Comparison of ENCODE assay signal across 1 cellular context in the genomic region with DNA sequence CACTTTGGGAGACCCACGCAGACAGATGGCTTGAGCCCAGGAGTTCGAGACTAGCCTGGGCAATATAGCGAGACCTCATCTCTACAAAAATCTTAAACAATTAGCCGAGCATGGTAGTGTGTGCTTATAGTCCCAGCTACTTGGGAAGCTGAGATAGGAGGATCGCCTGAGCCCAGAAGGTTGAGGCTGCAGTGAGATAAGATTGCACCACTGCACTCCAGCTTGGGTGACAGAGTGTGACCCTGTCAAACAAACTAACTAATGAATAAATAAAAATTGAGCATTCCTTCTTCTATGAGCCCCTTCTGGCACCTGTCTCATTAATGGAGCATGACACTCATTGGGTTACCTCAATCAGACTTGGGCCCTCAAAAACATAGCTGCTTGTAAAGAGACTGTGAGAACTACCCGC.
TF ChIP-seq lines count a peak whose summit lies in the region.

No MANE protein-coding gene starts in this region.

TF ChIP-seq in K562, 482 proteins besides CTCF, POLR2A, EP300 and RAD21 (continued from another document and continues in another):
- TF ChIP-seq PRMT5 (CRISPR knock-in tag; IDR thresholded peaks at IDR 0.05) (no peak), SP1 (CRISPR knock-in tag; IDR thresholded peaks at IDR 0.05) (peak; percentile 41; the same call in 1 of the 2 replicates), FOXK2 (conservative IDR thresholded peaks at IDR 0.05 in 1 of 2, IDR thresholded peaks at IDR 0.05 in 1 of 2; ENCODE audit: low read depth in 2 of 2) (peak; percentile 38 to 92; a peak in 2 of 4 replicates), CXXC5 (CRISPR knock-in tag; IDR thresholded peaks at IDR 0.05) (peak; percentile 71), POLR3G (IDR thresholded peaks at IDR 0.05; ENCODE audit: extremely low read depth, insufficient read length, insufficient replicate concordance) (no peak), NCOR1 (IDR thresholded peaks at IDR 0.05) (peak; percentile 96), RCOR1 (IDR thresholded peaks at IDR 0.05; ENCODE audit: borderline replicate concordance in 1 of 2, low read depth in 2 of 2, low read length in 2 of 2) (peak; percentile 80 to 95; a peak in 3 of 4 replicates), ZNF174 (CRISPR knock-in tag; IDR thresholded peaks at IDR 0.05) (no peak), BHLHE40 (IDR thresholded peaks at IDR 0.05; ENCODE audit: low read length) (peak; percentile 72), MEIS2 (IDR thresholded peaks at IDR 0.05; ENCODE audit: partially characterized antibody) (peak; percentile 64), TBL1XR1 (IDR thresholded peaks at IDR 0.05; ENCODE audit: low read length in 2 of 2) (peak; percentile 64 to 87; a peak in 3 of 4 replicates), MEF2A (IDR thresholded peaks at IDR 0.05; ENCODE audit: control insufficient read depth, low read depth, low read length) (0 out of 2 replicates have a peak, but pooled peaks have one; percentile 12), POLR2B (IDR thresholded peaks at IDR 0.05; ENCODE audit: low read depth, partially characterized antibody) (no peak), ATF1 (CRISPR knock-in tag; IDR thresholded peaks at IDR 0.05) (no peak), ATF1 (tag; IDR thresholded peaks at IDR 0.05) (peak; percentile 36; the same call in 1 of the 2 replicates), ETV6 (IDR thresholded peaks at IDR 0.05; ENCODE audit: borderline replicate concordance in 1 of 2, low read depth in 2 of 2, low read length in 1 of 2) (no peak), ETV6 (CRISPR knock-in tag; IDR thresholded peaks at IDR 0.05; ENCODE audit: borderline replicate concordance) (no peak), BRCA1 (IDR thresholded peaks at IDR 0.05) (no peak), BRCA1 (CRISPR knock-in tag; IDR thresholded peaks at IDR 0.05) (no peak), CBFA2T2 (conservative IDR thresholded peaks at IDR 0.05) (peak; percentile 97), ZNF778 (CRISPR knock-in tag; IDR thresholded peaks at IDR 0.05) (no peak), FOSL1 (tag; conservative IDR thresholded peaks at IDR 0.05) (peak; percentile 61), NFXL1 (CRISPR knock-in tag; IDR thresholded peaks at IDR 0.05) (no peak), SMARCB1 (IDR thresholded peaks at IDR 0.05; ENCODE audit: insufficient read length, low read depth) (no peak), KHSRP (IDR thresholded peaks at IDR 0.05) (no peak; the same call in 1 of the 2 replicates), STAT5A (IDR thresholded peaks at IDR 0.05; ENCODE audit: borderline replicate concordance, low read length) (peak; percentile 92), POU5F1 (IDR thresholded peaks at IDR 0.05; ENCODE audit: borderline replicate concordance, low read depth, low read length, partially characterized antibody) (no peak), JUNB (CRISPR knock-in tag; conservative IDR thresholded peaks at IDR 0.05) (no peak), ARID1B (IDR thresholded peaks at IDR 0.05) (peak; percentile 97), ZNF444 (CRISPR knock-in tag; IDR thresholded peaks at IDR 0.05) (no peak), TEAD4 (IDR thresholded peaks at IDR 0.05; ENCODE audit: low read length) (peak; percentile 97), TEAD4 (CRISPR knock-in tag; IDR thresholded peaks at IDR 0.05; ENCODE audit: borderline replicate concordance) (no peak), ZSCAN29 (IDR thresholded peaks at IDR 0.05) (0 out of 2 replicates have a peak, but pooled peaks have one; percentile 13), DNMT1 (IDR thresholded peaks at IDR 0.05) (no peak), TAF1 (IDR thresholded peaks at IDR 0.05; ENCODE audit: control insufficient read depth, extremely low read depth, insufficient read depth, low read length, severe bottlenecking) (peak; percentile 53), PHF21A (IDR thresholded peaks at IDR 0.05; ENCODE audit: borderline replicate concordance, low read depth) (peak; percentile 70; the same call in 1 of the 2 replicates)
- TF ChIP-seq, protein P1, sequence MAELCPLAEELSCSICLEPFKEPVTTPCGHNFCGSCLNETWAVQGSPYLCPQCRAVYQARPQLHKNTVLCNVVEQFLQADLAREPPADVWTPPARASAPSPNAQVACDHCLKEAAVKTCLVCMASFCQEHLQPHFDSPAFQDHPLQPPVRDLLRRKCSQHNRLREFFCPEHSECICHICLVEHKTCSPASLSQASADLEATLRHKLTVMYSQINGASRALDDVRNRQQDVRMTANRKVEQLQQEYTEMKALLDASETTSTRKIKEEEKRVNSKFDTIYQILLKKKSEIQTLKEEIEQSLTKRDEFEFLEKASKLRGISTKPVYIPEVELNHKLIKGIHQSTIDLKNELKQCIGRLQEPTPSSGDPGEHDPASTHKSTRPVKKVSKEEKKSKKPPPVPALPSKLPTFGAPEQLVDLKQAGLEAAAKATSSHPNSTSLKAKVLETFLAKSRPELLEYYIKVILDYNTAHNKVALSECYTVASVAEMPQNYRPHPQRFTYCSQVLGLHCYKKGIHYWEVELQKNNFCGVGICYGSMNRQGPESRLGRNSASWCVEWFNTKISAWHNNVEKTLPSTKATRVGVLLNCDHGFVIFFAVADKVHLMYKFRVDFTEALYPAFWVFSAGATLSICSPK (IDR thresholded peaks at IDR 0.05; ENCODE audit: borderline replicate concordance): no peak
- TF ChIP-seq, protein P2, sequence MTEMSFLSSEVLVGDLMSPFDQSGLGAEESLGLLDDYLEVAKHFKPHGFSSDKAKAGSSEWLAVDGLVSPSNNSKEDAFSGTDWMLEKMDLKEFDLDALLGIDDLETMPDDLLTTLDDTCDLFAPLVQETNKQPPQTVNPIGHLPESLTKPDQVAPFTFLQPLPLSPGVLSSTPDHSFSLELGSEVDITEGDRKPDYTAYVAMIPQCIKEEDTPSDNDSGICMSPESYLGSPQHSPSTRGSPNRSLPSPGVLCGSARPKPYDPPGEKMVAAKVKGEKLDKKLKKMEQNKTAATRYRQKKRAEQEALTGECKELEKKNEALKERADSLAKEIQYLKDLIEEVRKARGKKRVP (CRISPR knock-in tag; IDR thresholded peaks at IDR 0.05): peak; percentile 38; the same call in 1 of the 2 replicates
- TF ChIP-seq, protein P3, sequence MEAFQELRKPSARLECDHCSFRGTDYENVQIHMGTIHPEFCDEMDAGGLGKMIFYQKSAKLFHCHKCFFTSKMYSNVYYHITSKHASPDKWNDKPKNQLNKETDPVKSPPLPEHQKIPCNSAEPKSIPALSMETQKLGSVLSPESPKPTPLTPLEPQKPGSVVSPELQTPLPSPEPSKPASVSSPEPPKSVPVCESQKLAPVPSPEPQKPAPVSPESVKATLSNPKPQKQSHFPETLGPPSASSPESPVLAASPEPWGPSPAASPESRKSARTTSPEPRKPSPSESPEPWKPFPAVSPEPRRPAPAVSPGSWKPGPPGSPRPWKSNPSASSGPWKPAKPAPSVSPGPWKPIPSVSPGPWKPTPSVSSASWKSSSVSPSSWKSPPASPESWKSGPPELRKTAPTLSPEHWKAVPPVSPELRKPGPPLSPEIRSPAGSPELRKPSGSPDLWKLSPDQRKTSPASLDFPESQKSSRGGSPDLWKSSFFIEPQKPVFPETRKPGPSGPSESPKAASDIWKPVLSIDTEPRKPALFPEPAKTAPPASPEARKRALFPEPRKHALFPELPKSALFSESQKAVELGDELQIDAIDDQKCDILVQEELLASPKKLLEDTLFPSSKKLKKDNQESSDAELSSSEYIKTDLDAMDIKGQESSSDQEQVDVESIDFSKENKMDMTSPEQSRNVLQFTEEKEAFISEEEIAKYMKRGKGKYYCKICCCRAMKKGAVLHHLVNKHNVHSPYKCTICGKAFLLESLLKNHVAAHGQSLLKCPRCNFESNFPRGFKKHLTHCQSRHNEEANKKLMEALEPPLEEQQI (IDR thresholded peaks at IDR 0.05): peak; percentile 79
- TF ChIP-seq, protein P4, sequence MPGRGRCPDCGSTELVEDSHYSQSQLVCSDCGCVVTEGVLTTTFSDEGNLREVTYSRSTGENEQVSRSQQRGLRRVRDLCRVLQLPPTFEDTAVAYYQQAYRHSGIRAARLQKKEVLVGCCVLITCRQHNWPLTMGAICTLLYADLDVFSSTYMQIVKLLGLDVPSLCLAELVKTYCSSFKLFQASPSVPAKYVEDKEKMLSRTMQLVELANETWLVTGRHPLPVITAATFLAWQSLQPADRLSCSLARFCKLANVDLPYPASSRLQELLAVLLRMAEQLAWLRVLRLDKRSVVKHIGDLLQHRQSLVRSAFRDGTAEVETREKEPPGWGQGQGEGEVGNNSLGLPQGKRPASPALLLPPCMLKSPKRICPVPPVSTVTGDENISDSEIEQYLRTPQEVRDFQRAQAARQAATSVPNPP (IDR thresholded peaks at IDR 0.05; ENCODE audit: borderline replicate concordance, insufficient read depth, insufficient read length): no peak
- TF ChIP-seq, protein P5, sequence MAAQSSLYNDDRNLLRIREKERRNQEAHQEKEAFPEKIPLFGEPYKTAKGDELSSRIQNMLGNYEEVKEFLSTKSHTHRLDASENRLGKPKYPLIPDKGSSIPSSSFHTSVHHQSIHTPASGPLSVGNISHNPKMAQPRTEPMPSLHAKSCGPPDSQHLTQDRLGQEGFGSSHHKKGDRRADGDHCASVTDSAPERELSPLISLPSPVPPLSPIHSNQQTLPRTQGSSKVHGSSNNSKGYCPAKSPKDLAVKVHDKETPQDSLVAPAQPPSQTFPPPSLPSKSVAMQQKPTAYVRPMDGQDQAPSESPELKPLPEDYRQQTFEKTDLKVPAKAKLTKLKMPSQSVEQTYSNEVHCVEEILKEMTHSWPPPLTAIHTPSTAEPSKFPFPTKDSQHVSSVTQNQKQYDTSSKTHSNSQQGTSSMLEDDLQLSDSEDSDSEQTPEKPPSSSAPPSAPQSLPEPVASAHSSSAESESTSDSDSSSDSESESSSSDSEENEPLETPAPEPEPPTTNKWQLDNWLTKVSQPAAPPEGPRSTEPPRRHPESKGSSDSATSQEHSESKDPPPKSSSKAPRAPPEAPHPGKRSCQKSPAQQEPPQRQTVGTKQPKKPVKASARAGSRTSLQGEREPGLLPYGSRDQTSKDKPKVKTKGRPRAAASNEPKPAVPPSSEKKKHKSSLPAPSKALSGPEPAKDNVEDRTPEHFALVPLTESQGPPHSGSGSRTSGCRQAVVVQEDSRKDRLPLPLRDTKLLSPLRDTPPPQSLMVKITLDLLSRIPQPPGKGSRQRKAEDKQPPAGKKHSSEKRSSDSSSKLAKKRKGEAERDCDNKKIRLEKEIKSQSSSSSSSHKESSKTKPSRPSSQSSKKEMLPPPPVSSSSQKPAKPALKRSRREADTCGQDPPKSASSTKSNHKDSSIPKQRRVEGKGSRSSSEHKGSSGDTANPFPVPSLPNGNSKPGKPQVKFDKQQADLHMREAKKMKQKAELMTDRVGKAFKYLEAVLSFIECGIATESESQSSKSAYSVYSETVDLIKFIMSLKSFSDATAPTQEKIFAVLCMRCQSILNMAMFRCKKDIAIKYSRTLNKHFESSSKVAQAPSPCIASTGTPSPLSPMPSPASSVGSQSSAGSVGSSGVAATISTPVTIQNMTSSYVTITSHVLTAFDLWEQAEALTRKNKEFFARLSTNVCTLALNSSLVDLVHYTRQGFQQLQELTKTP (IDR thresholded peaks at IDR 0.05; ENCODE audit: low read depth in 1 of 2, partially characterized antibody in 2 of 2): peak in 1 of 2 experiments; percentile 52
- TF ChIP-seq, protein P6, sequence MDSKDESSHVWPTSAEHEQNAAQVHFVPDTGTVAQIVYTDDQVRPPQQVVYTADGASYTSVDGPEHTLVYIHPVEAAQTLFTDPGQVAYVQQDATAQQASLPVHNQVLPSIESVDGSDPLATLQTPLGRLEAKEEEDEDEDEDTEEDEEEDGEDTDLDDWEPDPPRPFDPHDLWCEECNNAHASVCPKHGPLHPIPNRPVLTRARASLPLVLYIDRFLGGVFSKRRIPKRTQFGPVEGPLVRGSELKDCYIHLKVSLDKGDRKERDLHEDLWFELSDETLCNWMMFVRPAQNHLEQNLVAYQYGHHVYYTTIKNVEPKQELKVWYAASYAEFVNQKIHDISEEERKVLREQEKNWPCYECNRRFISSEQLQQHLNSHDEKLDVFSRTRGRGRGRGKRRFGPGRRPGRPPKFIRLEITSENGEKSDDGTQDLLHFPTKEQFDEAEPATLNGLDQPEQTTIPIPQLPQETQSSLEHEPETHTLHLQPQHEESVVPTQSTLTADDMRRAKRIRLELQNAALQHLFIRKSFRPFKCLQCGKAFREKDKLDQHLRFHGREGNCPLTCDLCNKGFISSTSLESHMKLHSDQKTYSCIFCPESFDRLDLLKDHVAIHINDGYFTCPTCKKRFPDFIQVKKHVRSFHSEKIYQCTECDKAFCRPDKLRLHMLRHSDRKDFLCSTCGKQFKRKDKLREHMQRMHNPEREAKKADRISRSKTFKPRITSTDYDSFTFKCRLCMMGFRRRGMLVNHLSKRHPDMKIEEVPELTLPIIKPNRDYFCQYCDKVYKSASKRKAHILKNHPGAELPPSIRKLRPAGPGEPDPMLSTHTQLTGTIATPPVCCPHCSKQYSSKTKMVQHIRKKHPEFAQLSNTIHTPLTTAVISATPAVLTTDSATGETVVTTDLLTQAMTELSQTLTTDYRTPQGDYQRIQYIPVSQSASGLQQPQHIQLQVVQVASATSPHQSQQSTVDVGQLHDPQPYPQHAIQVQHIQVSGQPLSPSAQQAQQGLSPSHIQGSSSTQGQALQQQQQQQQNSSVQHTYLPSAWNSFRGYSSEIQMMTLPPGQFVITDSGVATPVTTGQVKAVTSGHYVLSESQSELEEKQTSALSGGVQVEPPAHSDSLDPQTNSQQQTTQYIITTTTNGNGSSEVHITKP (IDR thresholded peaks at IDR 0.05; ENCODE audit: partially characterized antibody): peak; percentile 98
- TF ChIP-seq, protein P7, sequence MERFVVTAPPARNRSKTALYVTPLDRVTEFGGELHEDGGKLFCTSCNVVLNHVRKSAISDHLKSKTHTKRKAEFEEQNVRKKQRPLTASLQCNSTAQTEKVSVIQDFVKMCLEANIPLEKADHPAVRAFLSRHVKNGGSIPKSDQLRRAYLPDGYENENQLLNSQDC (CRISPR knock-in tag; IDR thresholded peaks at IDR 0.05): no peak
- TF ChIP-seq, protein P8, sequence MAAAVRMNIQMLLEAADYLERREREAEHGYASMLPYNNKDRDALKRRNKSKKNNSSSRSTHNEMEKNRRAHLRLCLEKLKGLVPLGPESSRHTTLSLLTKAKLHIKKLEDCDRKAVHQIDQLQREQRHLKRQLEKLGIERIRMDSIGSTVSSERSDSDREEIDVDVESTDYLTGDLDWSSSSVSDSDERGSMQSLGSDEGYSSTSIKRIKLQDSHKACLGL (CRISPR knock-in tag; IDR thresholded peaks at IDR 0.05; ENCODE audit: borderline replicate concordance, poor library complexity, severe bottlenecking): no peak
- TF ChIP-seq, protein P9, sequence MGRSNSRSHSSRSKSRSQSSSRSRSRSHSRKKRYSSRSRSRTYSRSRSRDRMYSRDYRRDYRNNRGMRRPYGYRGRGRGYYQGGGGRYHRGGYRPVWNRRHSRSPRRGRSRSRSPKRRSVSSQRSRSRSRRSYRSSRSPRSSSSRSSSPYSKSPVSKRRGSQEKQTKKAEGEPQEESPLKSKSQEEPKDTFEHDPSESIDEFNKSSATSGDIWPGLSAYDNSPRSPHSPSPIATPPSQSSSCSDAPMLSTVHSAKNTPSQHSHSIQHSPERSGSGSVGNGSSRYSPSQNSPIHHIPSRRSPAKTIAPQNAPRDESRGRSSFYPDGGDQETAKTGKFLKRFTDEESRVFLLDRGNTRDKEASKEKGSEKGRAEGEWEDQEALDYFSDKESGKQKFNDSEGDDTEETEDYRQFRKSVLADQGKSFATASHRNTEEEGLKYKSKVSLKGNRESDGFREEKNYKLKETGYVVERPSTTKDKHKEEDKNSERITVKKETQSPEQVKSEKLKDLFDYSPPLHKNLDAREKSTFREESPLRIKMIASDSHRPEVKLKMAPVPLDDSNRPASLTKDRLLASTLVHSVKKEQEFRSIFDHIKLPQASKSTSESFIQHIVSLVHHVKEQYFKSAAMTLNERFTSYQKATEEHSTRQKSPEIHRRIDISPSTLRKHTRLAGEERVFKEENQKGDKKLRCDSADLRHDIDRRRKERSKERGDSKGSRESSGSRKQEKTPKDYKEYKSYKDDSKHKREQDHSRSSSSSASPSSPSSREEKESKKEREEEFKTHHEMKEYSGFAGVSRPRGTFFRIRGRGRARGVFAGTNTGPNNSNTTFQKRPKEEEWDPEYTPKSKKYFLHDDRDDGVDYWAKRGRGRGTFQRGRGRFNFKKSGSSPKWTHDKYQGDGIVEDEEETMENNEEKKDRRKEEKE (IDR thresholded peaks at IDR 0.05; ENCODE audit: borderline replicate concordance in 1 of 2, control insufficient read depth in 1 of 2, low read depth in 2 of 2, low read length in 1 of 2): no peak
